ENCODE assay signal across 1 cellular context in the genomic region with DNA sequence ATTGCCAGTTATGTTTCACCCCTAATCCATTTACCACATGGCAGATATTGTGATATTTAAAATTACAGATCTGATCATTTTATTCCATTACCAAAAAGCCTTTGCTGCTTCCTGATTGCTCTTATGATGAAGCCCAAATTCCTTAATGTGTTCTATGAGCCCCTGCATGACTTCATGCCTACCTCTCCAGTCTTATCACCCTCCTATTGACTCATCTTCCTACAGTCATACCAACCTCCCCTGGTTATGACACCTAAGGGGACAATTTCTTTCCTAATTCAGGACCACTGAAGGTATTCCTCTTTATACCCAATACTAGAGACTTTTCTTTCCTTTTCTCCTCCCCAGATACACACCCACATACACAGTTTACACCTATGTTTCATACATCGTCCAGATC.
TF ChIP-seq lines count a peak whose summit lies in the region.

No MANE protein-coding gene starts in this region.

TF ChIP-seq in SK-N-SH, 30 proteins besides CTCF, POLR2A, EP300 and RAD21:
- no peak for TF ChIP-seq REST (IDR thresholded peaks at IDR 0.05; ENCODE audit: low read depth, low read length)
- no peak for TF ChIP-seq GABPA (IDR thresholded peaks at IDR 0.05; ENCODE audit: low read depth)
- no peak for TF ChIP-seq MXI1 (IDR thresholded peaks at IDR 0.05; ENCODE audit: low read depth, low read length)
- TF ChIP-seq, protein P1, sequence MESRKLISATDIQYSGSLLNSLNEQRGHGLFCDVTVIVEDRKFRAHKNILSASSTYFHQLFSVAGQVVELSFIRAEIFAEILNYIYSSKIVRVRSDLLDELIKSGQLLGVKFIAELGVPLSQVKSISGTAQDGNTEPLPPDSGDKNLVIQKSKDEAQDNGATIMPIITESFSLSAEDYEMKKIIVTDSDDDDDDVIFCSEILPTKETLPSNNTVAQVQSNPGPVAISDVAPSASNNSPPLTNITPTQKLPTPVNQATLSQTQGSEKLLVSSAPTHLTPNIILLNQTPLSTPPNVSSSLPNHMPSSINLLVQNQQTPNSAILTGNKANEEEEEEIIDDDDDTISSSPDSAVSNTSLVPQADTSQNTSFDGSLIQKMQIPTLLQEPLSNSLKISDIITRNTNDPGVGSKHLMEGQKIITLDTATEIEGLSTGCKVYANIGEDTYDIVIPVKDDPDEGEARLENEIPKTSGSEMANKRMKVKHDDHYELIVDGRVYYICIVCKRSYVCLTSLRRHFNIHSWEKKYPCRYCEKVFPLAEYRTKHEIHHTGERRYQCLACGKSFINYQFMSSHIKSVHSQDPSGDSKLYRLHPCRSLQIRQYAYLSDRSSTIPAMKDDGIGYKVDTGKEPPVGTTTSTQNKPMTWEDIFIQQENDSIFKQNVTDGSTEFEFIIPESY (IDR thresholded peaks at IDR 0.05; ENCODE audit: borderline replicate concordance, low read depth): no peak
- TF ChIP-seq ELF1 (IDR thresholded peaks at IDR 0.05): no peak
- TF ChIP-seq FOSL2 (IDR thresholded peaks at IDR 0.05; ENCODE audit: borderline replicate concordance, low read depth): no peak
- no peak for TF ChIP-seq NFIC (IDR thresholded peaks at IDR 0.05; ENCODE audit: borderline replicate concordance)
- TF ChIP-seq, protein P2, sequence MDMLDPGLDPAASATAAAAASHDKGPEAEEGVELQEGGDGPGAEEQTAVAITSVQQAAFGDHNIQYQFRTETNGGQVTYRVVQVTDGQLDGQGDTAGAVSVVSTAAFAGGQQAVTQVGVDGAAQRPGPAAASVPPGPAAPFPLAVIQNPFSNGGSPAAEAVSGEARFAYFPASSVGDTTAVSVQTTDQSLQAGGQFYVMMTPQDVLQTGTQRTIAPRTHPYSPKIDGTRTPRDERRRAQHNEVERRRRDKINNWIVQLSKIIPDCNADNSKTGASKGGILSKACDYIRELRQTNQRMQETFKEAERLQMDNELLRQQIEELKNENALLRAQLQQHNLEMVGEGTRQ (IDR thresholded peaks at IDR 0.05; ENCODE audit: borderline replicate concordance, low read depth, low read length): no peak
- TF ChIP-seq SIN3A (IDR thresholded peaks at IDR 0.05; ENCODE audit: borderline replicate concordance, low read depth, low read length): no peak
- TF ChIP-seq NRF1 (IDR thresholded peaks at IDR 0.05; ENCODE audit: low read depth, low read length): no peak
- no peak for TF ChIP-seq FOXJ3 (CRISPR knock-in tag; IDR thresholded peaks at IDR 0.05)
- no peak for TF ChIP-seq TAF1 (IDR thresholded peaks at IDR 0.05; ENCODE audit: borderline replicate concordance, low read depth, low read length)
- TF ChIP-seq GATA2 (CRISPR knock-in tag; IDR thresholded peaks at IDR 0.05): no peak
- TF ChIP-seq EZH2phosphoT487 (IDR thresholded peaks at IDR 0.05; ENCODE audit: borderline replicate concordance, low read depth): no peak
- TF ChIP-seq CHD2 (IDR thresholded peaks at IDR 0.05; ENCODE audit: low read length, partially characterized antibody): no peak
- no peak for TF ChIP-seq POLR2AphosphoS5 (IDR thresholded peaks at IDR 0.05; ENCODE audit: low read depth, low read length)
- TF ChIP-seq, protein P3, sequence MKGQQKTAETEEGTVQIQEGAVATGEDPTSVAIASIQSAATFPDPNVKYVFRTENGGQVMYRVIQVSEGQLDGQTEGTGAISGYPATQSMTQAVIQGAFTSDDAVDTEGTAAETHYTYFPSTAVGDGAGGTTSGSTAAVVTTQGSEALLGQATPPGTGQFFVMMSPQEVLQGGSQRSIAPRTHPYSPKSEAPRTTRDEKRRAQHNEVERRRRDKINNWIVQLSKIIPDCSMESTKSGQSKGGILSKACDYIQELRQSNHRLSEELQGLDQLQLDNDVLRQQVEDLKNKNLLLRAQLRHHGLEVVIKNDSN (IDR thresholded peaks at IDR 0.05; ENCODE audit: borderline replicate concordance, low read depth): no peak
TF ChIP-seq in SK-N-SH: peak in this region for 0.
